37 cellular contexts compared by ENCODE assay signal in the genomic region with DNA sequence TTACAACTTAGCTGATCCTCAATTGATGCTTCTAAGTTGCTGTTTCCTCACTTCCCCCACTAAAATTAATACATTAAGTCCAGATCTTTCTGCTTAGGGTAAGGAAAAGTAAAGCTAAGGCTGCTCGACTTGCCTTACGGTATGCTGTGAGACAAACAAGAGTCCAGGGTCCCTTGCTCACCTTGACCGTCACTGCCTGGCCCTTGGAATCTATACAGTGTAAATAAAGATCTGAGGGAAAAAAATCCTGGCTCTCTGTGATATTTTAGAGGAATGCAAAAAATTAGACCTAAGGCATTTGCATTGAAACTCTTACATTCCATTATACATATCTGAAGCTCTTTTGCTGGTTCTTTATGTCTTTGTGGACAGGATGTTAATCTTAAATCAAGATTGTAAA.
"Had no signal": no experiment of that assay in that cellular context is flagged by ENCODE, and none has a peak within 500 bp of the region (broad histone marks: within the 10 kb centered on the region; RNA-seq: fewer than 3 reads in every experiment).

No MANE protein-coding gene starts in this region.

- H3K4me1 Mint-ChIP-seq: activated B cell treated with CpG ODN at 0.5 μM for 24 hours; activated CD8-positive, alpha-beta memory T cell treated with anti-CD3 and anti-CD28 coated beads, Interleukin-2, amount 10 ng/mL, durations not matched to agents 7 days and 5 days; activated naive CD4-positive, alpha-beta T cell treated with anti-CD3 and anti-CD28 coated beads, Interleukin-2, amount 10 ng/mL, durations not matched to agents 7 days and 5 days; activated naive CD8-positive, alpha-beta T cell treated with anti-CD3 and anti-CD28 coated beads, Interleukin-2, amount 50 U/mL, for 24 hours; T-cell had no signal

- H3K27ac Mint-ChIP-seq: activated B cell treated with CpG ODN at 0.5 μM for 24 hours; activated CD4-positive, alpha-beta memory T cell treated with anti-CD3 and anti-CD28 coated beads for 36 hours; activated CD8-positive, alpha-beta memory T cell treated with anti-CD3 and anti-CD28 coated beads, Interleukin-2, amount 10 ng/mL, durations not matched to agents 7 days and 5 days; activated naive CD4-positive, alpha-beta T cell treated with anti-CD3 and anti-CD28 coated beads, Interleukin-2, amount 10 ng/mL, durations not matched to agents 7 days and 5 days; activated naive CD8-positive, alpha-beta T cell; activated naive CD8-positive, alpha-beta T cell treated with anti-CD3 and anti-CD28 coated beads, Interleukin-2, amount 50 U/mL, for 24 hours; T-cell had no signal

- H3K9me3 Mint-ChIP-seq: activated B cell treated with CpG ODN at 0.5 μM for 24 hours; activated naive CD4-positive, alpha-beta T cell treated with anti-CD3 and anti-CD28 coated beads, Interleukin-2, amount 10 ng/mL, durations not matched to agents 7 days and 5 days; activated naive CD8-positive, alpha-beta T cell treated with anti-CD3 and anti-CD28 coated beads, Interleukin-2, amount 50 U/mL, for 24 hours had no signal

- H3K27me3 Mint-ChIP-seq: activated B cell treated with CpG ODN at 0.5 μM for 24 hours; activated CD4-positive, alpha-beta memory T cell treated with anti-CD3 and anti-CD28 coated beads for 36 hours; activated CD8-positive, alpha-beta memory T cell treated with anti-CD3 and anti-CD28 coated beads, Interleukin-2, amount 10 ng/mL, durations not matched to agents 7 days and 5 days; activated naive CD4-positive, alpha-beta T cell treated with anti-CD3 and anti-CD28 coated beads, Interleukin-2, amount 10 ng/mL, durations not matched to agents 7 days and 5 days; activated naive CD8-positive, alpha-beta T cell; activated naive CD8-positive, alpha-beta T cell treated with anti-CD3 and anti-CD28 coated beads, Interleukin-2, amount 50 U/mL, for 24 hours had no signal

- ATAC-seq: activated CD8-positive, alpha-beta memory T cell treated with anti-CD3 and anti-CD28 coated beads, Interleukin-2, amount 10 ng/mL, durations not matched to agents 7 days and 5 days; activated naive CD8-positive, alpha-beta T cell treated with anti-CD3 and anti-CD28 coated beads, Interleukin-2, amount 50 U/mL, for 24 hours; PC-3; SK-N-SH treated with all-trans-retinoic acid at 6 μM for 48 hours; T-cell had no signal

- H3K4me1 ChIP-seq: Peyer's patch had no signal

- H3K36me3 Mint-ChIP-seq: activated CD4-positive, alpha-beta memory T cell treated with anti-CD3 and anti-CD28 coated beads for 36 hours; activated CD8-positive, alpha-beta memory T cell treated with anti-CD3 and anti-CD28 coated beads, Interleukin-2, amount 10 ng/mL, durations not matched to agents 7 days and 5 days; activated naive CD4-positive, alpha-beta T cell treated with anti-CD3 and anti-CD28 coated beads, Interleukin-2, amount 10 ng/mL, durations not matched to agents 7 days and 5 days; activated naive CD8-positive, alpha-beta T cell; T-cell had no signal

- H3K27me3 ChIP-seq: brain microvascular endothelial cell, MG63, Peyer's patch had no signal

- H3K4me3 Mint-ChIP-seq: activated B cell treated with CpG ODN at 0.5 μM for 24 hours; activated CD4-positive, alpha-beta memory T cell treated with anti-CD3 and anti-CD28 coated beads for 36 hours; activated CD8-positive, alpha-beta memory T cell treated with anti-CD3 and anti-CD28 coated beads, Interleukin-2, amount 10 ng/mL, durations not matched to agents 7 days and 5 days; activated naive CD4-positive, alpha-beta T cell treated with anti-CD3 and anti-CD28 coated beads, Interleukin-2, amount 10 ng/mL, durations not matched to agents 7 days and 5 days; activated naive CD8-positive, alpha-beta T cell; activated naive CD8-positive, alpha-beta T cell treated with anti-CD3 and anti-CD28 coated beads, Interleukin-2, amount 50 U/mL, for 24 hours; T-cell had no signal

- H3K36me3 ChIP-seq: brain microvascular endothelial cell, MG63, Peyer's patch had no signal

- H3K9me3 ChIP-seq: MG63, Peyer's patch had no signal

- H3K27ac ChIP-seq: brain microvascular endothelial cell, Peyer's patch, VCaP had no signal

- DNase-seq: activated B cell treated with CpG ODN at 0.5 μM for 24 hours; activated CD4-positive, alpha-beta memory T cell treated with anti-CD3 and anti-CD28 coated beads for 36 hours; activated CD4-positive, alpha-beta T cell treated with anti-CD3 and anti-CD28 coated beads for 4 hours; activated CD4-positive, alpha-beta T cell treated with anti-CD3 and anti-CD28 coated beads, Interleukin-2, amount 50 U/mL, for 1 hour; activated CD4-positive, CD25-positive, alpha-beta regulatory T cell treated with anti-CD3 and anti-CD28 coated beads, Interleukin-2, amount 50 U/mL, for 72 hours; activated CD8-positive, alpha-beta memory T cell treated with anti-CD3 and anti-CD28 coated beads for 24 hours; activated CD8-positive, alpha-beta memory T cell treated with anti-CD3 and anti-CD28 coated beads, Interleukin-2, amount 10 ng/mL, durations not matched to agents 7 days and 5 days; activated CD8-positive, alpha-beta memory T cell treated with anti-CD3 and anti-CD28 coated beads, Interleukin-2, amount 50 U/mL, for 48 hours; activated effector memory CD4-positive, alpha-beta T cell treated with Interleukin-2 at 50 U/mL for 16 hours; activated naive CD4-positive, alpha-beta T cell treated with anti-CD3 and anti-CD28 coated beads, Interleukin-2, amount 10 ng/mL, durations not matched to agents 7 days and 5 days; activated naive CD8-positive, alpha-beta T cell treated with anti-CD3 and anti-CD28 coated beads, Interleukin-2, amount 50 U/mL, for 24 hours; activated T-cell treated with anti-CD3 and anti-CD28 coated beads, Interleukin-2, amount 50 U/mL, for 48 hours; amniotic stem cell; aorta; brain microvascular endothelial cell; central memory CD4-positive, alpha-beta T cell; Kasumi-1; KG1; MG63; NCI-H1048; NCI-H1105 treated with DMSO at 0.1 percent for 48 hours; NCI-H1436; NCI-H1694; NCI-H1930; NCI-H2081 treated with DMSO at 0.1 percent for 48 hours; NCI-H226; NCI-H524 treated with DMSO at 0.1 percent for 48 hours; PC-3; Peyer's patch; RPMI8226; SHP77 treated with DMSO at 0.1 percent for 48 hours; T-cell; T-helper 2 cell; T-helper 9 cell had no signal

- H3K4me3 ChIP-seq: MG63, Peyer's patch had no signal
